In the genomic region with DNA sequence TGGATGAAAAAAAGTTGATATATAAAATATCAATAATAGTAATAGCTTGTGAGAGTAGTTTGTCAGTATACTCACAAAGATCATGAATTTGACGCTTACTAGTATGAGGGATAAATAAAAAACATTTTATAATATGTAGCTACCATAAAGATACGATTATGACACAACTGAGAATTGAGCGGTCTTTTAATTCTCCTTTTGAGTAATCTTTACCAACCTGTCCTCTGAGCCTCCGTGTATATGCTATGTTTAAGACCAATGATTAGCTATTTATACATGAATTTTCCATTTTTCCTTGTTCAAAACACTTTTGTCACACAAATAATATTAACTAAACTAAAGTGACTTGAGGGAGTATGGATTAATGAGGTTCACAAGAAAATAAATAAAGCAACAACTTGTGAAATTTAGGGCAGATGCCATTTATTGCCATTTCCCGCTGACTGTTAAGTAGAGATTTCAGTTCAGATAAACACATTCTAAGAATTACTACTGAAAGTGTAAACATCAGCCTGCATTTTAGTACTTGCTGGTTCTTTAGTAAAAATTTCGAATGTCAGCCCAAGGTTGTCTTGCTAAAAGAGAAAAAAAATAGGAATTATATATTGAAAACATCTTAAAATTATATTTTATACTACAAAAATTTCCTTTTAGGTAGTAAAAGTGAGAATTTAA, we compare ENCODE assay signal across 29 cellular contexts.
"Had no signal": no experiment of that assay in that cellular context is flagged by ENCODE, and none has a peak within 500 bp of the region (broad histone marks: within the 10 kb centered on the region; RNA-seq: fewer than 3 reads in every experiment).

No MANE protein-coding gene starts in this region.

- H3K27ac ChIP-seq: body of pancreas, esophagus squamous epithelium, left lung, lower lobe of right lung, neural progenitor cell, parathyroid adenoma, psoas muscle, stomach, thyroid gland, upper lobe of left lung had no signal

- DNase-seq: activated B cell treated with CpG ODN at 0.5 μM for 24 hours; activated CD4-positive, alpha-beta T cell treated with anti-CD3 and anti-CD28 coated beads for 36 hours; activated CD4-positive, alpha-beta T cell treated with anti-CD3 and anti-CD28 coated beads, Interleukin-2, amount 50 U/mL, for 48 hours; activated effector memory CD4-positive, alpha-beta T cell treated with Interleukin-2 at 50 U/mL for 16 hours; activated naive CD4-positive, alpha-beta T cell treated with Interleukin-2 at 50 U/mL for 16 hours; activated T-cell treated with anti-CD3 and anti-CD28 coated beads, Interleukin-2, amount 50 U/mL, for 48 hours; aorta; body of pancreas; dermis blood vessel endothelial cell; effector CD4-positive, alpha-beta T cell; esophagus squamous epithelium; left lung; lower lobe of right lung; mesendoderm; natural killer cell; occipital lobe; psoas muscle; stimulated activated CD4-positive, alpha-beta T cell treated with anti-CD3 and anti-CD28 coated beads, Interleukin-1b, Interleukin-23, amount 100 ng/mL, for 48 hours; stimulated activated CD4-positive, alpha-beta T cell treated with anti-CD3 and anti-CD28 coated beads, Interleukin-4, amount 100 ng/mL, for 4 hours; stimulated activated CD8-positive, alpha-beta memory T cell treated with anti-CD3 and anti-CD28 coated beads, Interleukin-4, amount 100 ng/mL, for 48 hours; stimulated activated naive B cell treated with anti-CD40 and anti-IgM and Interleukin-4, amounts not matched to agents 10 μg/mL and 1 μg/mL and 100 μg/mL, for 72 hours; stomach; T-helper 9 cell; thyroid gland; upper lobe of left lung had no signal

- ATAC-seq: activated CD4-positive, alpha-beta T cell treated with anti-CD3 and anti-CD28 coated beads for 36 hours; body of pancreas; left lung; lower lobe of right lung; natural killer cell; psoas muscle; stimulated activated naive B cell treated with anti-CD40 and anti-IgM and Interleukin-4, amounts not matched to agents 10 μg/mL and 1 μg/mL and 100 μg/mL, for 72 hours had no signal

- H3K27me3 ChIP-seq: body of pancreas, thyroid gland, upper lobe of left lung had no signal

- H3K36me3 ChIP-seq: esophagus squamous epithelium, left lung, lower lobe of right lung, neural progenitor cell, stomach, thyroid gland, upper lobe of left lung had no signal

- H3K4me3 Mint-ChIP-seq: activated B cell treated with CpG ODN at 0.5 μM for 24 hours; activated CD4-positive, alpha-beta T cell treated with anti-CD3 and anti-CD28 coated beads for 36 hours; activated naive CD8-positive, alpha-beta T cell; natural killer cell; neural progenitor cell; stimulated activated naive B cell treated with anti-CD40 and anti-IgM and Interleukin-4, amounts not matched to agents 10 μg/mL and 1 μg/mL and 100 μg/mL, for 72 hours had no signal

- H3K4me3 ChIP-seq: body of pancreas, esophagus squamous epithelium, left lung, lower lobe of right lung, neural progenitor cell, psoas muscle, smooth muscle cell, stomach, thyroid gland, upper lobe of left lung had no signal

- H3K9me3 ChIP-seq: body of pancreas, esophagus squamous epithelium, left lung, lower lobe of right lung, psoas muscle, stomach, thyroid gland, upper lobe of left lung had no signal

- H3K4me1 Mint-ChIP-seq: activated B cell treated with CpG ODN at 0.5 μM for 24 hours had no signal

- H3K27ac Mint-ChIP-seq: activated B cell treated with CpG ODN at 0.5 μM for 24 hours; activated CD4-positive, alpha-beta T cell treated with anti-CD3 and anti-CD28 coated beads for 36 hours; activated naive CD8-positive, alpha-beta T cell; natural killer cell; neural progenitor cell; stimulated activated naive B cell treated with anti-CD40 and anti-IgM and Interleukin-4, amounts not matched to agents 10 μg/mL and 1 μg/mL and 100 μg/mL, for 72 hours had no signal

- H3K9me3 Mint-ChIP-seq: activated B cell treated with CpG ODN at 0.5 μM for 24 hours; natural killer cell; neural progenitor cell; stimulated activated naive B cell treated with anti-CD40 and anti-IgM and Interleukin-4, amounts not matched to agents 10 μg/mL and 1 μg/mL and 100 μg/mL, for 72 hours had no signal

- H3K36me3 Mint-ChIP-seq: activated naive CD8-positive, alpha-beta T cell; natural killer cell; neural progenitor cell; stimulated activated naive B cell treated with anti-CD40 and anti-IgM and Interleukin-4, amounts not matched to agents 10 μg/mL and 1 μg/mL and 100 μg/mL, for 72 hours had no signal

- H3K4me1 ChIP-seq: parathyroid adenoma had no signal
